Comparison of ENCODE assay signal across 29 cellular contexts in genomic region chr17:49564638-49565037, GRCh38. TPM values are rescaled to one million over a fixed set of nuclear protein-coding genes. Genes with fewer than 3 reads are reported as not detected.
"Had no signal": no experiment of that assay in that cellular context is flagged by ENCODE, and none has a peak within 500 bp of the region (broad histone marks: within the 10 kb centered on the region; RNA-seq: fewer than 3 reads in every experiment).

No MANE protein-coding gene starts in this region.

- H3K9ac ChIP-seq: neural progenitor cell had no signal

- H3K9me3 Mint-ChIP-seq: immature natural killer cell; naive B cell; neural progenitor cell; stimulated activated memory B cell treated with anti-CD40 and anti-IgM and Interleukin-4, amounts not matched to agents 10 μg/mL and 1 μg/mL and 100 μg/mL, for 72 hours had no signal

- H3K4me2 ChIP-seq: neural progenitor cell had no signal

- H3K36me3 Mint-ChIP-seq: immature natural killer cell; memory B cell; naive B cell; neural progenitor cell; stimulated activated memory B cell treated with anti-CD40 and anti-IgM and Interleukin-4, amounts not matched to agents 10 μg/mL and 1 μg/mL and 100 μg/mL, for 72 hours had no signal

- H3K36me3 ChIP-seq: esophagus muscularis mucosa, heart right ventricle, neural progenitor cell, prostate gland, right atrium auricular region, spleen, tibial artery, upper lobe of left lung had no signal

- H2AFZ ChIP-seq: neural progenitor cell had no signal

- H3K4me3 ChIP-seq: coronary artery, esophagus muscularis mucosa, heart right ventricle, lung, neural progenitor cell, prostate gland, right atrium auricular region, skin epidermis, spleen, testis, tibial artery, upper lobe of left lung had no signal

- H3K27me3 ChIP-seq: esophagus muscularis mucosa, right atrium auricular region, testis, tibial artery, upper lobe of left lung had no signal

- ATAC-seq: heart right ventricle; sciatic nerve; stimulated activated memory B cell treated with anti-CD40 and anti-IgM and Interleukin-4, amounts not matched to agents 10 μg/mL and 1 μg/mL and 100 μg/mL, for 72 hours; stimulated activated naive CD8-positive, alpha-beta T cell treated with anti-CD3 and anti-CD28 coated beads, Interleukin-15, Interleukin-2, amounts not matched to agents 100 U/mL and 50 U/mL, for 24 hours had no signal

- H3K27ac ChIP-seq: coronary artery, neural progenitor cell, skin epidermis, spleen, upper lobe of left lung had no signal

- H3K27ac Mint-ChIP-seq: immature natural killer cell; memory B cell; naive B cell; nephron; neural progenitor cell; stimulated activated memory B cell treated with anti-CD40 and anti-IgM and Interleukin-4, amounts not matched to agents 10 μg/mL and 1 μg/mL and 100 μg/mL, for 72 hours had no signal

- H3K9me3 ChIP-seq: esophagus muscularis mucosa, prostate gland, right atrium auricular region, spleen, testis, tibial artery, upper lobe of left lung had no signal

- DNase-seq: dermis blood vessel endothelial cell; effector memory CD4-positive, alpha-beta T cell; foreskin melanocyte; glutamatergic neuron; heart right ventricle; hippocampal formation; immature natural killer cell; islet precursor cell; kidney glomerular epithelial cell; naive B cell; stimulated activated CD4-positive, alpha-beta T cell treated with anti-CD3 and anti-CD28 coated beads, Interleukin-4, amount 100 ng/mL, for 4 hours; stimulated activated naive CD8-positive, alpha-beta T cell treated with anti-CD3 and anti-CD28 coated beads, Interleukin-15, Interleukin-2, amounts not matched to agents 100 U/mL and 50 U/mL, for 24 hours; substantia nigra; testis; upper lobe of left lung had no signal

- H3K4me3 Mint-ChIP-seq: immature natural killer cell; memory B cell; naive B cell; nephron; neural progenitor cell; stimulated activated memory B cell treated with anti-CD40 and anti-IgM and Interleukin-4, amounts not matched to agents 10 μg/mL and 1 μg/mL and 100 μg/mL, for 72 hours had no signal

RNA-seq across cellular contexts. Expression of gene NXPH3, which starts 11.0 kb away (rescaled TPM):
- total RNA-seq: mononuclear cell had no signal
- polyA plus RNA-seq: immature natural killer cell had no signal
